Comparison of ENCODE assay signal across 19 cellular contexts in genomic region chr18:56831988-56832387, GRCh38.
A peak's percentile ranks its signal among the peaks of the same experiment; 100 is the strongest.
DNase-seq lines count a peak whose midpoint lies in the region; ATAC-seq, FAIRE-seq and TF ChIP-seq lines count a peak whose summit lies in the region.
"Had no signal": no experiment of that assay in that cellular context is flagged by ENCODE, and none has a peak within 500 bp of the region (broad histone marks: within the 10 kb centered on the region; RNA-seq: fewer than 3 reads in every experiment).

No MANE protein-coding gene starts in this region.

- no peak overlapping the region for H3K56ac ChIP-seq in mesendoderm (ENCODE audit: low read length)

- H3K4me1 ChIP-seq in NT2/D1 (ENCODE audit: insufficient read depth, insufficient read length) (no peaks in the 10 kb centered on the region), mesendoderm (ENCODE audit: control insufficient read depth, low read depth, low read length) (no peaks in the 10 kb centered on the region)
- H3K4me1 ChIP-seq: A549 had no signal

- no peaks in the 10 kb centered on the region for H3K79me2 ChIP-seq in mesendoderm (ENCODE audit: control insufficient read depth, insufficient read depth, low read length)

- H2BK5ac ChIP-seq in mesendoderm (ENCODE audit: low read length), result no peak overlapping the region

- no peaks in the 10 kb centered on the region for H3K27me3 ChIP-seq in NT2/D1 (ENCODE audit: insufficient read depth, insufficient read length)
- no peaks in the 10 kb centered on the region for H3K27me3 ChIP-seq in bronchial epithelial cell (ENCODE audit: control insufficient read depth, insufficient read depth, low read length)
- H3K27me3 ChIP-seq in mesendoderm (ENCODE audit: insufficient read depth, low read length, poor library complexity), result no peaks in the 10 kb centered on the region

- DNase-seq in EH (ENCODE audit: low read depth) (peak; percentile 26), NT2/D1 (ENCODE audit: low read depth, low spot score) (peak; percentile 44), bronchial epithelial cell (ENCODE audit: low read depth) (no peak), mesendoderm (peak; percentile 57), Right ventricle myocardium superior (no peak), AG20443 (ENCODE audit: low spot score) (no peak)
- DNase-seq in stimulated activated CD4-positive, alpha-beta T cell treated with anti-CD3 and anti-CD28 coated beads, Interleukin-2, amount 100 ng/mL, for 48 hours, result no peak
- no peak for DNase-seq in activated CD8-positive, alpha-beta memory T cell treated with anti-CD3 and anti-CD28 coated beads, Interleukin-2, amount 50 U/mL, for 48 hours
- DNase-seq: AML-193, DMS53, KBM-7, NCI-H1048, NCI-H1694 treated with DMSO at 0.1 percent for 48 hours, NCI-H774, SHP77 had no signal

- peak; percentile 50 for FAIRE-seq in bronchial epithelial cell (lab: Jason Lieb, UNC)
- FAIRE-seq: A549, GM12878 had no signal

- no peaks in the 10 kb centered on the region for H3K9me3 ChIP-seq in NT2/D1 (ENCODE audit: insufficient read depth, low read length)
- H3K9me3 ChIP-seq: A549 had no signal

- H2BK15ac ChIP-seq in mesendoderm (replicated peaks; ENCODE audit: low read depth), result no peak overlapping the region

- H3K4me2 ChIP-seq in mesendoderm (ENCODE audit: low read length), result no peak overlapping the region
- H3K4me2 ChIP-seq: A549 had no signal

- H3K4me3 ChIP-seq in NT2/D1 (ENCODE audit: insufficient read length, low read depth), result no peak overlapping the region
- H3K4me3 ChIP-seq in bronchial epithelial cell (ENCODE audit: low read depth, low read length), result no peak overlapping the region
- no peak overlapping the region for H3K4me3 ChIP-seq in mesendoderm (ENCODE audit: low read length)
- H3K4me3 ChIP-seq: A549, GM12878 had no signal

- intact Hi-C loops in Right ventricle myocardium superior (cut with DNase I), result no loop called here

- WGBS in mesendoderm (ENCODE audit: extremely low coverage, insufficient coverage, low lambda C conversion rate), result no CpG with 5 or more reads among the region's 9 CpGs

- H4K5ac ChIP-seq in mesendoderm (ENCODE audit: low read length), result no peak overlapping the region

- no peak overlapping the region for H4K8ac ChIP-seq in mesendoderm (ENCODE audit: low read depth, low read length)

- H3K4ac ChIP-seq in mesendoderm (ENCODE audit: low read depth, low read length), result no peak overlapping the region

- no peak overlapping the region for H2BK120ac ChIP-seq in mesendoderm (ENCODE audit: low read depth, low read length)

- no peaks in the 10 kb centered on the region for H3K36me3 ChIP-seq in NT2/D1 (ENCODE audit: insufficient read depth, insufficient read length, low read length)
- no peaks in the 10 kb centered on the region for H3K36me3 ChIP-seq in bronchial epithelial cell (ENCODE audit: control insufficient read depth, insufficient read depth, low read length)
- no peaks in the 10 kb centered on the region for H3K36me3 ChIP-seq in mesendoderm (ENCODE audit: control insufficient read depth, insufficient read depth, low read length)

- no peak overlapping the region for H3K27ac ChIP-seq in mesendoderm (ENCODE audit: low read depth, low read length)
- H3K27ac ChIP-seq: A549 had no signal

- TF ChIP-seq CTCF in bronchial epithelial cell (IDR thresholded peaks at IDR 0.05; ENCODE audit: insufficient read depth, low read length, severe bottlenecking), result no peak

- H3K9ac ChIP-seq in NT2/D1 (ENCODE audit: insufficient read length, low read depth) (no peak overlapping the region), mesendoderm (ENCODE audit: low read length) (no peak overlapping the region)

- no peak for ATAC-seq in Right ventricle myocardium superior (ENCODE audit: poor library complexity)
- ATAC-seq: A549, GM12878, HCT116, Panc1 had no signal

- H3K18ac ChIP-seq in mesendoderm (ENCODE audit: low read length), result no peak overlapping the region

- no peak overlapping the region for H3K23ac ChIP-seq in mesendoderm (ENCODE audit: low read length)

- H2AK5ac ChIP-seq in mesendoderm (ENCODE audit: low read length), result no peak overlapping the region

- H3K79me1 ChIP-seq in mesendoderm (ENCODE audit: low read length), result no peaks in the 10 kb centered on the region

Comparison
In these comparisons a context has a peak if more than half of its experiments do, and no peak if none do; other contexts are left out.
1. DNase-seq: peak in EH (single experiment), NT2/D1 (single experiment) and mesendoderm (single experiment); none in bronchial epithelial cell (single experiment), stimulated activated CD4-positive, alpha-beta T cell treated with anti-CD3 and anti-CD28 coated beads, Interleukin-2, amount 100 ng/mL, for 48 hours (0 of 2), activated CD8-positive, alpha-beta memory T cell treated with anti-CD3 and anti-CD28 coated beads, Interleukin-2, amount 50 U/mL, for 48 hours (single experiment), Right ventricle myocardium superior (single experiment) and AG20443 (single experiment).